In genomic region chr3:131973731-131974130, GRCh38 we compare ENCODE assay signal across 16 cellular contexts.
A peak's percentile ranks its signal among the peaks of the same experiment; 100 is the strongest.
DNase-seq lines count a peak whose midpoint lies in the region; ATAC-seq and TF ChIP-seq lines count a peak whose summit lies in the region.
"Had no signal": no experiment of that assay in that cellular context is flagged by ENCODE, and none has a peak within 500 bp of the region (broad histone marks: within the 10 kb centered on the region; RNA-seq: fewer than 3 reads in every experiment).

No MANE protein-coding gene starts in this region.

- H3K36me3 ChIP-seq in iPS-18a (ENCODE audit: control insufficient read depth, low read depth, low read length), result no peaks in the 10 kb centered on the region
- H3K36me3 ChIP-seq: Peyer's patch had no signal

- H3K9ac ChIP-seq in iPS-18a (ENCODE audit: low read length), result peak overlapping the region; percentile 18

- no peak for TF ChIP-seq CTCF in AG10803 (conservative IDR thresholded peaks at IDR 0.05; ENCODE audit: low read length)
- no peak for TF ChIP-seq CTCF in astrocyte of the spinal cord (IDR thresholded peaks at IDR 0.05; ENCODE audit: low read depth, low read length)

- H3K27me3 ChIP-seq in iPS-18a (ENCODE audit: control insufficient read depth, insufficient read depth, low read length), result no peaks in the 10 kb centered on the region
- H3K27me3 ChIP-seq: Peyer's patch had no signal

- H3K9me3 ChIP-seq in iPS-18a (ENCODE audit: control insufficient read depth, low read depth, low read length), result no peaks in the 10 kb centered on the region
- H3K9me3 ChIP-seq: Peyer's patch had no signal

- H3K4me3 ChIP-seq in AG10803 (ENCODE audit: low read length) (no peak overlapping the region), astrocyte of the spinal cord (ENCODE audit: low read depth, low read length) (no peak overlapping the region), iPS-18a (ENCODE audit: low read length) (no peak overlapping the region)
- H3K4me3 ChIP-seq: Peyer's patch had no signal

- H3K4me1 ChIP-seq in iPS-18a (ENCODE audit: control insufficient read depth, low read depth, low read length), result peaks cover 9% of the 10 kb centered on the region
- H3K4me1 ChIP-seq: Peyer's patch had no signal

- in situ Hi-C loops in astrocyte of the spinal cord (cut with HindIII; ENCODE audit: low sequenced_read_pairs), result no loop called here

- DNase-seq in AG10803 (ENCODE audit: low read depth), result peak; percentile 13
- DNase-seq in M059J (ENCODE audit: low read depth), result peak; percentile 6
- peak; percentile 77 for DNase-seq in astrocyte of the spinal cord (ENCODE audit: low read depth, low spot score)
- DNase-seq in AG08395 (ENCODE audit: low spot score), result no peak
- DNase-seq in NCI-H1417 (lab: John Stamatoyannopoulos, UW), result no peak
- no peak for DNase-seq in activated naive CD4-positive, alpha-beta T cell treated with anti-CD3 and anti-CD28 coated beads, Interleukin-2, amount 50 U/mL, for 16 hours
- DNase-seq: HCEC 1CT, NCI-H2029, NCI-H510A treated with DMSO at 0.1 percent for 48 hours, Peyer's patch, Right ventricle myocardium superior had no signal

- peak overlapping the region; percentile 70 for H3K27ac ChIP-seq in iPS-18a (ENCODE audit: low read length)
- H3K27ac ChIP-seq: C4-2B, HL-60, Peyer's patch had no signal

- no peak for ATAC-seq in GM21526 (IDR thresholded peaks at IDR 0.05; ENCODE audit: low FRiP score, unreplicated experiment)
- ATAC-seq: SK-N-SH treated with all-trans-retinoic acid at 6 μM for 48 hours had no signal

Comparison
In these comparisons a context has a peak if more than half of its experiments do, and no peak if none do; other contexts are left out.
1. DNase-seq: peak in AG10803 (single experiment), M059J (single experiment) and astrocyte of the spinal cord (single experiment); none in AG08395 (single experiment), NCI-H1417 (0 of 3) and activated naive CD4-positive, alpha-beta T cell treated with anti-CD3 and anti-CD28 coated beads, Interleukin-2, amount 50 U/mL, for 16 hours (single experiment).